13 cellular contexts compared by ENCODE assay signal in the genomic region with DNA sequence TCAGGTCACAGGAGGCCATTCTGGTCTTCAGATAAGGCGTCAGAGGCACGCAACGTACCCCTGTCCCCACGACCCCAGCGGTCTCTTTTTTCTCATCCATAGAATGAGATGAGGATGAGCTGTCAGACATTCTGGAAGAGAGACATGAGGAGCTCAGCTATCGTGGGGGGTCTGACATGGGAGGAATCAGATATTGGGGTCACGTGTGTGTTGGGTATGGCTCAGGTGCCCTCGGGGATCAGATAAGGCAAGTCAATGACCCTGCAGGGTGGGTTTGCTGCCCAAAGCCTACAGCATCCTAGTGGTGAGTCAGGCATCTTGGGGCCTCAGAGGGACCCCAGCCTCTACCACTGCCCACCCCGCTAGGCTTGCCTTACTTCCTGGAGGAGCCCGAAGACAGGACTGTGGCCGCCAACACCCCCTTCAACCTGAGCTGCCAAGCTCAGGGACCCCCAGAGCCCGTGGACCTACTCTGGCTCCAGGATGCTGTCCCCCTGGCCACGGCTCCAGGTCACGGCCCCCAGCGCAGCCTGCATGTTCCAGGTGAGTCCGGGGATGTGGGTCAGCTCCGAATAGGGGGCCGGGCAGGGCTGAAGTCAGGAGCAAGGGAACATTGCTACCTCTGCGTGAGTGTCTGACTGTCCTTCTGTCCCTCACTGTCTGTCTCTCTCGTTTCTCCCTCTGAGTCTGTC. TPM values are rescaled to one million over a fixed set of nuclear protein-coding genes. Genes with fewer than 3 reads are reported as not detected.
DNase-seq lines count a peak whose midpoint lies in the region; TF ChIP-seq lines count a peak whose summit lies in the region.
"Had no signal": no experiment of that assay in that cellular context is flagged by ENCODE, and none has a peak within 500 bp of the region (broad histone marks: within the 10 kb centered on the region; RNA-seq: fewer than 3 reads in every experiment).

No MANE protein-coding gene starts in this region.

- H3K27me3 Mint-ChIP-seq in MCF 10A (ENCODE audit: insufficient read depth, unreplicated experiment) = no peaks in the 10 kb centered on the region

- H3K27ac ChIP-seq in muscle layer of colon (ENCODE audit: low read depth, low read length) = peak overlapping the region; percentile 15
- H3K27ac ChIP-seq in tibial artery = peak overlapping the region; percentile 97 to 99
- H3K27ac ChIP-seq: cardiac muscle cell, epithelial cell of prostate had no signal

- H3K9me3 Mint-ChIP-seq in MCF 10A (ENCODE audit: unreplicated experiment) = no peaks in the 10 kb centered on the region
- H3K9me3 Mint-ChIP-seq: activated CD4-positive, alpha-beta T cell treated with anti-CD3 and anti-CD28 coated beads, Interleukin-2, amount 10 ng/mL, durations not matched to agents 7 days and 5 days had no signal

- H3K4me3 ChIP-seq in MG63 (peak overlapping the region; percentile 71), muscle layer of colon (ENCODE audit: low read depth in 1 of 2, low read length in 2 of 2) (no peak overlapping the region), tibial artery (no peak overlapping the region)
- H3K4me3 ChIP-seq: cardiac muscle cell had no signal

- no peaks in the 10 kb centered on the region for H3K27me3 ChIP-seq in MG63
- no peaks in the 10 kb centered on the region for H3K27me3 ChIP-seq in muscle layer of colon (ENCODE audit: control insufficient read depth in 1 of 2, insufficient read depth in 2 of 2, low read length in 2 of 2)
- no peaks in the 10 kb centered on the region for H3K27me3 ChIP-seq in tibial artery
- H3K27me3 ChIP-seq: cardiac muscle cell had no signal

- DNase-seq in MG63 (no peak), MCF 10A (ENCODE audit: unreplicated experiment) (no peak), tibial artery (no peak), DMS79 (lab: John Stamatoyannopoulos, UW) (no peak), DMS53 treated with DMSO at 0.1 percent for 48 hours (lab: John Stamatoyannopoulos, UW; ENCODE audit: unreplicated experiment) (no peak)
- DNase-seq in activated effector memory CD4-positive, alpha-beta T cell treated with Interleukin-2 at 50 U/mL for 16 hours = no peak
- DNase-seq: activated CD4-positive, alpha-beta T cell treated with anti-CD3 and anti-CD28 coated beads, Interleukin-2, amount 10 ng/mL, durations not matched to agents 7 days and 5 days; Karpas-422; NCI-H2107; T-helper 1 cell had no signal

- POLR2A ChIA-PET in MCF 10A (lab: Yijun Ruan, JAX) = interaction anchor here (14.1 kb wide), 1 partner anchor 40 kb away, joined by 345 read pairs; a partner anchor contains a TSS

- intact Hi-C loops in MCF 10A (cut with micrococcal nuclease) (no loop called here), tibial artery (cut with DNase I; ENCODE audit: low total_unique reads) (no loop called here)

- TF ChIP-seq CTCF in MCF 10A (IDR thresholded peaks at IDR 0.05; ENCODE audit: unreplicated experiment) (no peak), tibial artery (IDR thresholded peaks at IDR 0.05) (no peak)

- H3K4me3 Mint-ChIP-seq in MCF 10A (ENCODE audit: unreplicated experiment) = peak overlapping the region; percentile 78
- H3K4me3 Mint-ChIP-seq: activated CD4-positive, alpha-beta T cell treated with anti-CD3 and anti-CD28 coated beads, Interleukin-2, amount 10 ng/mL, durations not matched to agents 7 days and 5 days had no signal

- peaks cover 58% of the 10 kb centered on the region for H3K36me3 ChIP-seq in MG63
- H3K36me3 ChIP-seq in muscle layer of colon (ENCODE audit: insufficient read depth, low read length) = peaks cover 14% of the 10 kb centered on the region
- peaks cover 9 to 20% (median 16%) of the 10 kb centered on the region in 3 donors for H3K36me3 ChIP-seq in tibial artery
- H3K36me3 ChIP-seq: cardiac muscle cell had no signal

- peak overlapping the region; percentile 92 for H3K27ac Mint-ChIP-seq in MCF 10A (ENCODE audit: low read depth, unreplicated experiment)
- H3K27ac Mint-ChIP-seq: activated CD4-positive, alpha-beta T cell treated with anti-CD3 and anti-CD28 coated beads, Interleukin-2, amount 10 ng/mL, durations not matched to agents 7 days and 5 days had no signal

- CTCF ChIA-PET in MCF 10A (lab: Yijun Ruan, JAX) = interaction anchor here (0.6 to 2.3 kb wide), 4 partner anchors 7 to 423 kb away, joined by 3 to 7 read pairs (median 4); a partner anchor contains a TSS

- H3K4me1 ChIP-seq in muscle layer of colon (ENCODE audit: insufficient read depth, low read length) = peaks cover 52% of the 10 kb centered on the region
- H3K4me1 ChIP-seq in tibial artery = peaks cover 0 to 79% (median 57%) of the 10 kb centered on the region in 4 donors

- no TSS peak for BruUV-seq in MCF 10A (replicated peaks; lab: Mats Ljungman, UMichigan)

- no peak overlapping the region for H3K9ac ChIP-seq in muscle layer of colon (ENCODE audit: low read length)

- peaks cover 15% of the 10 kb centered on the region for H3K36me3 Mint-ChIP-seq in MCF 10A (ENCODE audit: insufficient read depth, unreplicated experiment)

- H3K9me3 ChIP-seq in MG63 (no peaks in the 10 kb centered on the region), muscle layer of colon (ENCODE audit: low read length) (no peaks in the 10 kb centered on the region), tibial artery (no peaks in the 10 kb centered on the region)

- H3K4me1 Mint-ChIP-seq in MCF 10A (ENCODE audit: insufficient read depth, unreplicated experiment) = peaks cover 64% of the 10 kb centered on the region

RNA-seq across cellular contexts. Expression of a gene that starts 2.6 kb away (rescaled TPM):
- 294 and 355 TPM in 2 replicates for total RNA-seq in MG63 (2014; rRNA removed; shearing (Covaris generic); ENCODE audit: low replicate concordance)
- 136 and 165 TPM in 2 replicates for total RNA-seq in MCF 10A (2022)

RNA-seq across cellular contexts. Expression of a gene that starts 28.6 kb away (rescaled TPM):
- total RNA-seq in MG63 (2014; rRNA removed; shearing (Covaris generic); ENCODE audit: low replicate concordance) = 3.9 and 5.0 TPM in 2 replicates
- total RNA-seq in MCF 10A (2022) = not detected in 2 replicates

RNA-seq across cellular contexts. Expression of a gene that starts 42.5 kb away (rescaled TPM):
- total RNA-seq in MG63 (2014; rRNA removed; shearing (Covaris generic); ENCODE audit: low replicate concordance) = 149 and 151 TPM in 2 replicates
- 179 and 204 TPM in 2 replicates for total RNA-seq in MCF 10A (2022)
